Comparison of ENCODE assay signal across 1 cellular context in the genomic region with DNA sequence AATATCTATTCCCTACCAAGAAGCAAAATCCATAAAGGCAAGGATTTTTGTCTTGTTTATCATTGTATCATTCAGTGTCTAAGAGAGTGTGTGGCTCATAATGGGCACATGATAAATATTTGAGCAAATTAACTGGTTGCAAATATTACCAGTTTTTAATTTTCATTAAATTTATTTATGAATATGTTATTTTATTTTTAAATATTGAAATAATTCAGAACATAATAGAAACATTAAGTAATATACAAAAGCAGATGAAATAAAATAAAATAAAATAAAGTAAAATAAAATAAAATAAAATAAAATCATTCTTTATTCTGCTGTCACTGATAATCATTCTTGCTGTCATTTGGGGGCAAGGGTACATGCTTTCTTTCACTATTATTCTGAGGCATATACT.
TF ChIP-seq lines count a peak whose summit lies in the region.

No MANE protein-coding gene starts in this region.

TF ChIP-seq in H1, 55 proteins besides CTCF, POLR2A, EP300 and RAD21 (continued from another document):
- TF ChIP-seq RXRA (IDR thresholded peaks at IDR 0.05; ENCODE audit: insufficient read depth, low read depth, low read length) (no peak), POLR2AphosphoS5 (IDR thresholded peaks at IDR 0.05; ENCODE audit: low read depth, low read length) (no peak), TAF7 (optimal IDR thresholded peaks at IDR 0.05; ENCODE audit: borderline replicate concordance, low read depth, low read length) (no peak), EGR1 (IDR thresholded peaks at IDR 0.05; ENCODE audit: borderline replicate concordance, low read depth, low read length) (no peak), GTF2F1 (IDR thresholded peaks at IDR 0.05; ENCODE audit: borderline replicate concordance, low read depth, low read length) (no peak), CEBPB (IDR thresholded peaks at IDR 0.05; ENCODE audit: low read depth, low read length) (no peak)
